In the genomic region with DNA sequence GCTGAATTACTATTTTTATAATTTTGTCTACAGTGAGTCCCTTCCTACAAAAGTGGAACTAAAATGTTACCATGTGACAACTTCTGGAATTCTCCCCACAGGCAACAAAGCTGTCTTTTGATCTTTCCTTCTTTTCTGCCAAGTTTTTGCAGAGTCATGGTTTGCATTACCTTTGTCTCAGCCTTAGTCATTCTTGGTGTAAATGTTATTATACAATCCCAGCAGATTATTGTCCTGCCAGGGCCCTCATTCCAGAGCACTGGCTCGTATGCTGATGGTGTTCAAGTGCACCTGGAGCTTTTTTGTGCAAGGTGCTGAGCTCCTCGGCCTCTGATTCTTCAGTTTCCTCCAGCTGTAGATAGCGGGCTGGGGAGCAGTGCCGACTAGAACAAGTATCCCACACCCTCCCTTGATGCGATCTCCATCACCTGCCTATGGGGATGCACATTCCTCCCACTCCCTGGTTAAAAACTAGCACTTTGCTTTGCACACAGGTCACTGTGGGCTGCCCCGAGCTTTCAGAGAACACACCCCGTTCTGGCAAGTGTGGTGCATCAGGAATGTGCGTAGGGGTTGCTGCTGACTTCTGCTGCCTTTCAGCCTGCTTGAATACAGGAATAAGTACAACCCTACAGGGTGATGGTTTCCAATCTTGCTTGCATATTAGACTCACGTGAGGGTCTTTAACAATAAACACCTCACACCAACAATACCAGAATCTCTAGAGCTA, we compare ENCODE assay signal across 10 cellular contexts.
DNase-seq lines count a peak whose midpoint lies in the region; TF ChIP-seq lines count a peak whose summit lies in the region.
"Had no signal": no experiment of that assay in that cellular context is flagged by ENCODE, and none has a peak within 500 bp of the region (broad histone marks: within the 10 kb centered on the region; RNA-seq: fewer than 3 reads in every experiment).

No MANE protein-coding gene starts in this region.

- in situ Hi-C loops in astrocyte of the spinal cord (cut with HindIII; ENCODE audit: low sequenced_read_pairs) = no loop called here

- DNase-seq in NCI-H460 (ENCODE audit: extremely low read depth, low read depth) = peak; percentile 38
- peak; percentile 73 for DNase-seq in astrocyte of the spinal cord (ENCODE audit: low read depth, low spot score)
- peak; percentile 47 for DNase-seq in iris pigment epithelial cell (ENCODE audit: low read depth)
- no peak for DNase-seq in HuH-7.5 (ENCODE audit: low spot score)
- no peak for DNase-seq in DMS114 treated with DMSO at 0.1 percent for 48 hours (lab: John Stamatoyannopoulos, UW; ENCODE audit: unreplicated experiment)
- no peak for DNase-seq in erythroblast (lab: John Stamatoyannopoulos, UW)
- DNase-seq in NCI-H1092 treated with DMSO at 0.1 percent for 48 hours (lab: John Stamatoyannopoulos, UW) = no peak
- DNase-seq: left colon, NCI-H1436, NCI-H510A had no signal

- TF ChIP-seq CTCF in astrocyte of the spinal cord (IDR thresholded peaks at IDR 0.05; ENCODE audit: low read depth, low read length) = no peak

- no peak for TF ChIP-seq POLR2A in erythroblast (IDR thresholded peaks at IDR 0.05; ENCODE audit: low read length)

- no peak overlapping the region for H3K4me3 ChIP-seq in astrocyte of the spinal cord (ENCODE audit: low read depth, low read length)

Comparison
In these comparisons a context has a peak if more than half of its experiments do, and no peak if none do; other contexts are left out.
1. DNase-seq: peak in NCI-H460 (single experiment), astrocyte of the spinal cord (single experiment) and iris pigment epithelial cell (single experiment); none in HuH-7.5 (single experiment), DMS114 treated with DMSO at 0.1 percent for 48 hours (single experiment), erythroblast (0 of 2) and NCI-H1092 treated with DMSO at 0.1 percent for 48 hours (single experiment).